26 cellular contexts compared by ENCODE assay signal in genomic region chrX:104762641-104763040, GRCh38.
"Had no signal": no experiment of that assay in that cellular context is flagged by ENCODE, and none has a peak within 500 bp of the region (broad histone marks: within the 10 kb centered on the region; RNA-seq: fewer than 3 reads in every experiment).

No MANE protein-coding gene starts in this region.

- H3K4me3 ChIP-seq: esophagus squamous epithelium, gastrocnemius medialis, heart right ventricle, left lung, lower lobe of right lung, mucosa of descending colon had no signal

- ATAC-seq: effector memory CD8-positive, alpha-beta T cell; esophagus mucosa; gastrocnemius medialis; heart right ventricle; left cardiac atrium; left lung; left ventricle myocardium superior; lower lobe of right lung; mucosa of descending colon; naive thymus-derived CD8-positive, alpha-beta T cell had no signal

- H3K9me3 ChIP-seq: gastrocnemius medialis, mucosa of descending colon had no signal

- H3K4me1 ChIP-seq: esophagus squamous epithelium, gastrocnemius medialis, heart right ventricle, left lung, lower lobe of right lung had no signal

- H3K36me3 ChIP-seq: esophagus squamous epithelium, gastrocnemius medialis, heart right ventricle, left lung, lower lobe of right lung had no signal

- DNase-seq: cortex of kidney; effector CD8-positive, alpha-beta T cell; effector memory CD8-positive, alpha-beta T cell; endodermal cell; erythroblast; esophagus squamous epithelium; foreskin fibroblast; foreskin melanocyte; gastrocnemius medialis; glutamatergic neuron; head of caudate nucleus; heart right ventricle; hippocampal formation; left cardiac atrium; left lung; left ventricle myocardium superior; lower lobe of right lung; mesenchymal stem cell; mucosa of descending colon; naive B cell; naive thymus-derived CD8-positive, alpha-beta T cell had no signal

- FAIRE-seq: endometrium, islet of Langerhans, keratinocyte had no signal

- H3K27me3 ChIP-seq: esophagus squamous epithelium, gastrocnemius medialis, left lung had no signal

- H3K27ac ChIP-seq: epithelial cell of prostate, esophagus squamous epithelium, gastrocnemius medialis, heart right ventricle, left lung, lower lobe of right lung had no signal
